In genomic region chr19:4090351-4091220, GRCh38 we compare ENCODE assay signal across 13 cellular contexts. TPM values are rescaled to one million over a fixed set of nuclear protein-coding genes. Genes with fewer than 3 reads are reported as not detected.
DNase-seq lines count a peak whose midpoint lies in the region; ATAC-seq, FAIRE-seq and TF ChIP-seq lines count a peak whose summit lies in the region.
"Had no signal": no experiment of that assay in that cellular context is flagged by ENCODE, and none has a peak within 500 bp of the region (broad histone marks: within the 10 kb centered on the region; RNA-seq: fewer than 3 reads in every experiment).

No MANE protein-coding gene starts in this region.

- peak overlapping the region; percentile 42 for H2AK9ac ChIP-seq in IMR-90 (replicated peaks; ENCODE audit: low read depth, low read length, poor library complexity)

- WGBS in IMR-90 (ENCODE audit: extremely low coverage in 2 of 2, insufficient read length in 1 of 2), 2 experiments: 94% methylated on average over 20 of the region's 52 CpGs; no CpG with 5 or more reads in 1 of the 2 experiments
- 94% methylated on average over 31 of the region's 52 CpGs for WGBS in K562 (ENCODE audit: insufficient coverage, low coverage, missing lambda C conversion rate)
- 80 to 93% (median 90%) methylated on average over 42 to 52 of the region's 52 CpGs for WGBS in spleen, 5 donors
- 89 to 93% (median 92%) methylated on average over 37 to 52 of the region's 52 CpGs for WGBS in adrenal gland, 4 donors

- H3K27ac ChIP-seq in IMR-90 (ENCODE audit: insufficient read depth, low read length) (no peak overlapping the region), K562 (ENCODE audit: extremely low read depth, low read depth, low read length) (no peak overlapping the region), spleen (peak overlapping the region in 5 of 8 donors; percentile 77 to 87 (median 84)), adrenal gland (no peak overlapping the region)
- H3K27ac ChIP-seq: 22Rv1, thyroid gland had no signal

- H4K5ac ChIP-seq in IMR-90 (ENCODE audit: low read depth, low read length): no peak overlapping the region

- no peaks in the 10 kb centered on the region for H3K9me3 Mint-ChIP-seq in T-helper 1 cell treated with Interleukin-12 subunit alpha and Interleukin-12 subunit beta and Interleukin-4 antibody, amounts not matched to agents 30 μg/mL and 1 μg/mL, for 36 hours

- H2AFZ ChIP-seq in IMR-90 (replicated peaks; ENCODE audit: low read length, poor library complexity) (no peak overlapping the region), K562 (ENCODE audit: low read depth, low read length) (no peak overlapping the region)

- H3K4me2 ChIP-seq in IMR-90 (ENCODE audit: low read depth, low read length) (no peak overlapping the region), K562 (ENCODE audit: insufficient read depth, low read length) (no peak overlapping the region)

- peaks cover 50% of the 10 kb centered on the region for H3K36me3 ChIP-seq in IMR-90 (ENCODE audit: control insufficient read depth, insufficient read depth, low read length)
- peaks cover 47% of the 10 kb centered on the region; the same call in 1 of the 3 replicates for H3K36me3 ChIP-seq in K562 (ENCODE audit: control insufficient read depth, insufficient read depth, low read length)
- H3K36me3 ChIP-seq in spleen: peaks cover 0 to 66% (median 39%) of the 10 kb centered on the region in 6 donors
- peaks cover 0 to 35% of the 10 kb centered on the region in 2 donors for H3K36me3 ChIP-seq in adrenal gland (replicated peaks in 1 of 2)

- no peaks in the 10 kb centered on the region for H3K79me1 ChIP-seq in IMR-90 (ENCODE audit: low read depth in 1 of 2, low read length in 2 of 2)

- no peak overlapping the region for H2BK20ac ChIP-seq in IMR-90 (ENCODE audit: low read depth, low read length)

- H3K4me3 ChIP-seq in IMR-90 (ENCODE audit: insufficient read depth, low read depth, low read length): no peak overlapping the region
- H3K4me3 ChIP-seq in K562: no peak overlapping the region
- H3K4me3 ChIP-seq in spleen: no peak overlapping the region
- H3K4me3 ChIP-seq in adrenal gland: no peak overlapping the region
- H3K4me3 ChIP-seq: GM12878, thyroid gland had no signal

- CTCF ChIA-PET in IMR-90 (lab: Yijun Ruan, JAX) (interaction anchor here (0.9 kb wide), 1 partner anchor 11 kb away, joined by 3 read pairs; no protein-coding TSS in a partner anchor), K562 (lab: Yijun Ruan, JAX; ENCODE audit: low intra/inter-chr PET ratio) (no interaction called here)

- no peak overlapping the region for H2AK5ac ChIP-seq in IMR-90 (ENCODE audit: low read depth, low read length)

- TF ChIP-seq CTCF in IMR-90 (conservative IDR thresholded peaks at IDR 0.05; ENCODE audit: low read depth, low read length) (no peak), K562 (IDR thresholded peaks at IDR 0.05 in 2 of 3, conservative IDR thresholded peaks at IDR 0.05 in 1 of 3; ENCODE audit: insufficient read depth in 2 of 3, low read depth in 1 of 3, low read length in 3 of 3) (no peak), spleen (IDR thresholded peaks at IDR 0.05 in 8 of 11, conservative IDR thresholded peaks at IDR 0.05 in 3 of 11) (no peak), adrenal gland (IDR thresholded peaks at IDR 0.05) (no peak)

- peaks cover 8% of the 10 kb centered on the region for H3K36me3 Mint-ChIP-seq in T-helper 1 cell treated with Interleukin-12 subunit alpha and Interleukin-12 subunit beta and Interleukin-4 antibody, amounts not matched to agents 30 μg/mL and 1 μg/mL, for 36 hours (ENCODE audit: low read depth)

- H3K23ac ChIP-seq in IMR-90 (ENCODE audit: low read depth, low read length): no peak overlapping the region

- dilution Hi-C loops in IMR-90 (cut with HindIII; ENCODE audit: low sequenced_read_pairs, unreplicated experiment): no loop called here

- peak overlapping the region; percentile 82 for H3K4me3 Mint-ChIP-seq in T-helper 1 cell treated with Interleukin-12 subunit alpha and Interleukin-12 subunit beta and Interleukin-4 antibody, amounts not matched to agents 30 μg/mL and 1 μg/mL, for 36 hours

- H2BK15ac ChIP-seq in IMR-90 (ENCODE audit: low read depth, low read length): no peak overlapping the region

- H3K4me1 Mint-ChIP-seq in T-helper 1 cell treated with Interleukin-12 subunit alpha and Interleukin-12 subunit beta and Interleukin-4 antibody, amounts not matched to agents 30 μg/mL and 1 μg/mL, for 36 hours (ENCODE audit: low read depth): peaks cover 31% of the 10 kb centered on the region

- no peak overlapping the region for H3K4ac ChIP-seq in IMR-90 (ENCODE audit: low read depth, low read length)

- H3K9me1 ChIP-seq in IMR-90 (ENCODE audit: insufficient read depth, low read length) (no peaks in the 10 kb centered on the region), K562 (ENCODE audit: control insufficient read depth, insufficient read depth, low read length) (no peaks in the 10 kb centered on the region)

- TF ChIP-seq POLR2A in IMR-90 (IDR thresholded peaks at IDR 0.05; ENCODE audit: low read depth, low read length): no peak
- no peak for TF ChIP-seq POLR2A in K562 (conservative IDR thresholded peaks at IDR 0.05)
- no peak for TF ChIP-seq POLR2A in spleen (IDR thresholded peaks at IDR 0.05)
- no peak for TF ChIP-seq POLR2A in adrenal gland (IDR thresholded peaks at IDR 0.05)

- H4K20me1 ChIP-seq in IMR-90 (ENCODE audit: insufficient read depth, low read length) (peaks cover 3% of the 10 kb centered on the region; the same call in 1 of the 2 replicates), K562 (replicated peaks; ENCODE audit: control insufficient read depth, insufficient read depth, low read length) (no peaks in the 10 kb centered on the region)

- DNase-seq in T-helper 1 cell (no peak), IMR-90 (no peak), K562 (ENCODE audit: extremely low read depth in 1 of 4, low spot score in 3 of 4) (no peak), spleen (no peak), adrenal gland (no peak)
- DNase-seq: GOT3, thyroid gland had no signal

- no peaks in the 10 kb centered on the region for H3K9me3 ChIP-seq in IMR-90 (ENCODE audit: control insufficient read depth, insufficient read depth, low read length)
- H3K9me3 ChIP-seq in K562 (replicated peaks; ENCODE audit: control insufficient read depth, insufficient read depth, low read depth, low read length): no peaks in the 10 kb centered on the region
- no peaks in the 10 kb centered on the region for H3K9me3 ChIP-seq in spleen
- H3K9me3 ChIP-seq in adrenal gland (replicated peaks in 1 of 3): no peaks in the 10 kb centered on the region
- H3K9me3 ChIP-seq: thyroid gland had no signal

- POLR2A ChIA-PET in IMR-90 (lab: Charles Lee; ENCODE audit: unreplicated experiment): no interaction called here
- POLR2A ChIA-PET in K562 (lab: Yijun Ruan, JAX): interaction anchor here (0.6 to 0.9 kb wide), 3 partner anchors 50 to 171 kb away, joined by 3 to 4 read pairs (median 3); no protein-coding TSS in a partner anchor

- H3K18ac ChIP-seq in IMR-90 (ENCODE audit: low read depth, low read length): no peak overlapping the region

- no peak for TF ChIP-seq EP300 in K562 (IDR thresholded peaks at IDR 0.05; ENCODE audit: low read length)

- no peaks in the 10 kb centered on the region for H3K27me3 ChIP-seq in IMR-90 (ENCODE audit: control insufficient read depth, insufficient read depth, low read length)
- H3K27me3 ChIP-seq in K562 (ENCODE audit: control insufficient read depth in 2 of 2, insufficient read depth in 2 of 2, low read length in 2 of 2): no peaks in the 10 kb centered on the region
- H3K27me3 ChIP-seq in spleen (replicated peaks in 1 of 7): no peaks in the 10 kb centered on the region
- H3K27me3 ChIP-seq in adrenal gland: no peaks in the 10 kb centered on the region
- H3K27me3 ChIP-seq: thyroid gland had no signal

- H3K14ac ChIP-seq in IMR-90 (replicated peaks; ENCODE audit: low read depth, low read length): no peak overlapping the region

- H3K27me3 Mint-ChIP-seq in T-helper 1 cell treated with Interleukin-12 subunit alpha and Interleukin-12 subunit beta and Interleukin-4 antibody, amounts not matched to agents 30 μg/mL and 1 μg/mL, for 36 hours (ENCODE audit: low read depth): no peaks in the 10 kb centered on the region

- no peaks in the 10 kb centered on the region for H3K79me2 ChIP-seq in K562 (ENCODE audit: control insufficient read depth, insufficient read depth, low read length)

- no peak overlapping the region for H3K56ac ChIP-seq in IMR-90 (ENCODE audit: extremely low read depth, insufficient read depth, low read length)

- peak overlapping the region; percentile 92 for H3K27ac Mint-ChIP-seq in T-helper 1 cell treated with Interleukin-12 subunit alpha and Interleukin-12 subunit beta and Interleukin-4 antibody, amounts not matched to agents 30 μg/mL and 1 μg/mL, for 36 hours

- no peak overlapping the region for H2BK5ac ChIP-seq in IMR-90 (ENCODE audit: low read depth, low read length, poor library complexity, severe bottlenecking)

- no peak for TF ChIP-seq RAD21 in IMR-90 (IDR thresholded peaks at IDR 0.05; ENCODE audit: low read length)
- TF ChIP-seq RAD21 in K562 (CRISPR knock-in tag; conservative IDR thresholded peaks at IDR 0.05 in 1 of 2, IDR thresholded peaks at IDR 0.05 in 1 of 2): no peak

- ATAC-seq in IMR-90 (ENCODE audit: low read depth) (no peak), K562 (no peak), HG03432 (IDR thresholded peaks at IDR 0.05; ENCODE audit: unreplicated experiment) (no peak), GM18873 (IDR thresholded peaks at IDR 0.05; ENCODE audit: low FRiP score, unreplicated experiment) (no peak)
- ATAC-seq: GM12878 had no signal

- no peak overlapping the region for H4K8ac ChIP-seq in IMR-90 (ENCODE audit: low read depth in 2 of 2, low read length in 2 of 2)

- FAIRE-seq in K562 (lab: Jason Lieb, UNC): no peak
- FAIRE-seq: frontal cortex, GM12878 had no signal

- BruUV-seq in IMR-90 (replicated peaks; lab: Mats Ljungman, UMichigan) (no TSS peak), K562 (replicated peaks; lab: Mats Ljungman, UMichigan) (no TSS peak)

- H3K9ac ChIP-seq in IMR-90 (ENCODE audit: low read depth, low read length): no peak overlapping the region
- H3K9ac ChIP-seq in K562 (ENCODE audit: insufficient read depth in 1 of 2, low read depth in 2 of 2, low read length in 2 of 2): no peak overlapping the region; a peak in 1 of 4 replicates

- intact Hi-C loops in IMR-90 (cut with micrococcal nuclease): no loop called here
- intact Hi-C loops in K562 (cut with micrococcal nuclease): no loop called here
- intact Hi-C loops in spleen (cut with DNase I; ENCODE audit: low total_unique reads): no loop called here
- intact Hi-C loops in adrenal gland (cut with DNase I): no loop called here

- H3K4me1 ChIP-seq in IMR-90 (ENCODE audit: control insufficient read depth, insufficient read depth, low read length): no peaks in the 10 kb centered on the region; the same call in 1 of the 2 replicates
- peaks cover 6 to 51% of the 10 kb centered on the region in 2 experiments; a peak in 4 of 5 replicates for H3K4me1 ChIP-seq in K562 (replicated peaks in 1 of 2; ENCODE audit: control insufficient read depth in 2 of 2, insufficient read depth in 2 of 2, low read length in 2 of 2)
- peaks cover 7 to 48% (median 40%) of the 10 kb centered on the region in 6 donors for H3K4me1 ChIP-seq in spleen
- no peaks in the 10 kb centered on the region for H3K4me1 ChIP-seq in adrenal gland (replicated peaks in 1 of 2)
- H3K4me1 ChIP-seq: thyroid gland had no signal

- no peak overlapping the region for H2BK120ac ChIP-seq in IMR-90 (ENCODE audit: low read depth, low read length)

- in situ Hi-C loops in IMR-90 (cut with MboI; ENCODE audit: low sequenced_read_pairs) (no loop called here), K562 (cut with MboI) (no loop called here)

- H4K91ac ChIP-seq in IMR-90 (ENCODE audit: insufficient read depth, low read depth, low read length): no peak overlapping the region

RNA-seq across cellular contexts. Expression of gene ZBTB7A, which starts 23.9 kb away (rescaled TPM):
- total RNA-seq in IMR-90 (2012; rRNA removed): 3.2 and 4.2 TPM in 2 replicates
- polyA plus RNA-seq in IMR-90 (2012; rRNA removed): 10.3 and 14.7 TPM in 2 replicates
- 6.9 and 17.2 TPM in 2 replicates for polyA plus RNA-seq in IMR-90 (2012; cell fraction: cytosol; rRNA removed)
- polyA plus RNA-seq in IMR-90 (2012; cell fraction: nucleus; rRNA removed; ENCODE audit: low replicate concordance): 22.8 and 55.1 TPM in 2 replicates
- 5.4 and 20.2 TPM in 2 replicates for total RNA-seq in K562 (2011; cell fraction: chromatin; rRNA removed; ENCODE audit: low replicate concordance)
- total RNA-seq in K562 (2011; cell fraction: nucleolus; rRNA removed): 10.5 and 12.0 TPM in 2 replicates
- total RNA-seq in K562 (2011; cell fraction: nucleoplasm; rRNA removed): 5.3 and 7.3 TPM in 2 replicates
- total RNA-seq in K562 (2014; rRNA removed): 10.2 and 13.8 TPM in 2 replicates
- total RNA-seq in K562 (2014; rRNA removed; fragmentation: Illumina TruSeq; extraction: Trizol): 1.6 and 1.8 TPM in 2 replicates
- total RNA-seq in K562 (2015; rRNA removed; fragmentation: Illumina TruSeq; extraction: Trizol): 4.6 and 4.8 TPM in 2 replicates
- 32.7 and 34.0 TPM in 2 replicates for total RNA-seq in K562 (2021)
- polyA plus RNA-seq in K562 (2011; rRNA removed): 2.0 and 2.4 TPM in 2 replicates
- polyA plus RNA-seq in K562 (2011; cell fraction: cytosol; rRNA removed): 2.8 and 11.2 TPM in 2 replicates
- polyA plus RNA-seq in K562 (2011; cell fraction: nucleus; rRNA removed): 7.4 and 18.4 TPM in 2 replicates
- 8.9 and 10.8 TPM in 2 replicates for polyA plus RNA-seq in K562 (2012)
- polyA plus RNA-seq in K562 (2014; fragmentation: Illumina TruSeq; extraction: Trizol): 6.3 and 8.3 TPM in 2 replicates
- under 1 TPM; 0.11 to 0.27 TPM for polyA plus RNA-seq in K562 (2014; fragmentation: Nextera tagmentation; extraction: Ambion mirVana)
- 10.8 and 11.6 TPM in 2 replicates for polyA plus RNA-seq in K562 (2014; rRNA removed)
- 1.3 and 1.7 TPM in 2 replicates for polyA minus RNA-seq in K562 (2011; rRNA and poly(A)+ RNA removed)
- polyA minus RNA-seq in K562 (2011; cell fraction: cytosol; rRNA and poly(A)+ RNA removed): 14.2 and 20.6 TPM in 2 replicates
- polyA minus RNA-seq in K562 (2011; cell fraction: nucleus; rRNA and poly(A)+ RNA removed): 5.4 and 5.8 TPM in 2 replicates
- total RNA-seq in spleen: 10 to 100 TPM; 43.0 to 68.1 (median 53.7) TPM
- polyA plus RNA-seq in spleen: 10 to 100 TPM in 1 of 3 donors, 1 to 10 TPM in 2; 4.0 to 15.2 (median 4.2) TPM
- total RNA-seq in adrenal gland: 10 to 100 TPM; 34.3 to 77.2 (median 57.6) TPM
- polyA plus RNA-seq in adrenal gland: 10 to 100 TPM in 2 of 3 donors, 1 to 10 TPM in 1; 7.1 to 22.5 (median 10.6) TPM

RNA-seq across cellular contexts. Expression of gene MAP2K2, which starts 33.3 kb away (rescaled TPM):
- total RNA-seq in IMR-90 (2012; rRNA removed) (107 and 115 TPM in 2 replicates), K562 (2014; rRNA removed) (140 and 200 TPM in 2 replicates), K562 (2014; rRNA removed; fragmentation: Illumina TruSeq; extraction: Trizol) (58.3 and 60.9 TPM in 2 replicates), K562 (2015; rRNA removed; fragmentation: Illumina TruSeq; extraction: Trizol) (72.6 and 78.0 TPM in 2 replicates), K562 (2021) (150 and 151 TPM in 2 replicates), spleen (100 to 1,000 TPM in 5 of 7 donors, 10 to 100 TPM in 2; 95.3 to 131 (median 101) TPM), adrenal gland (100 to 1,000 TPM in 7 of 8 donors, 10 to 100 TPM in 1; 88.4 to 188 (median 145) TPM)
- polyA plus RNA-seq in IMR-90 (2012; rRNA removed) (151 and 196 TPM in 2 replicates), K562 (2011; rRNA removed) (40.4 and 41.5 TPM in 2 replicates), K562 (2014; fragmentation: Illumina TruSeq; extraction: Trizol) (41.1 and 84.5 TPM in 2 replicates), K562 (2014; fragmentation: Nextera tagmentation; extraction: Ambion mirVana) (1 to 10 TPM; 1.0 to 5.0 TPM), K562 (2014; rRNA removed) (90.7 and 97.4 TPM in 2 replicates), spleen (100 to 1,000 TPM; 117 to 165 (median 160) TPM), adrenal gland (100 to 1,000 TPM; 114 to 369 (median 336) TPM)
- 175 and 201 TPM in 2 replicates for polyA plus RNA-seq in IMR-90 (2012; cell fraction: cytosol; rRNA removed)
- 144 and 291 TPM in 2 replicates for polyA plus RNA-seq in IMR-90 (2012; cell fraction: nucleus; rRNA removed; ENCODE audit: low replicate concordance)
- 38.8 and 113 TPM in 2 replicates for total RNA-seq in K562 (2011; cell fraction: chromatin; rRNA removed; ENCODE audit: low replicate concordance)
- total RNA-seq in K562 (2011; cell fraction: nucleolus; rRNA removed): 81.4 and 92.0 TPM in 2 replicates
- total RNA-seq in K562 (2011; cell fraction: nucleoplasm; rRNA removed): 58.5 and 81.8 TPM in 2 replicates
- 60.4 and 128 TPM in 2 replicates for polyA plus RNA-seq in K562 (2011; cell fraction: cytosol; rRNA removed)
- polyA plus RNA-seq in K562 (2011; cell fraction: nucleus; rRNA removed): 70.1 and 145 TPM in 2 replicates
- polyA plus RNA-seq in K562 (2012): 110 and 220 TPM in 2 replicates
- polyA minus RNA-seq in K562 (2011; rRNA and poly(A)+ RNA removed): 14.2 and 24.8 TPM in 2 replicates
- 63.5 and 95.7 TPM in 2 replicates for polyA minus RNA-seq in K562 (2011; cell fraction: cytosol; rRNA and poly(A)+ RNA removed)
- 31.5 and 34.3 TPM in 2 replicates for polyA minus RNA-seq in K562 (2011; cell fraction: nucleus; rRNA and poly(A)+ RNA removed)

Comparison
In these comparisons a context has a peak if more than half of its experiments do, and no peak if none do; other contexts are left out.
1. H3K27ac ChIP-seq: peak in spleen (5 of 8); none in IMR-90 (single experiment), K562 (single experiment) and adrenal gland (0 of 5).